17 cellular contexts compared by ENCODE assay signal in genomic region chr19:51148571-51148970, GRCh38. TPM values are rescaled to one million over a fixed set of nuclear protein-coding genes. Genes with fewer than 3 reads are reported as not detected.
DNase-seq lines count a peak whose midpoint lies in the region; FAIRE-seq and TF ChIP-seq lines count a peak whose summit lies in the region.
"Had no signal": no experiment of that assay in that cellular context is flagged by ENCODE, and none has a peak within 500 bp of the region (broad histone marks: within the 10 kb centered on the region; RNA-seq: fewer than 3 reads in every experiment).

No MANE protein-coding gene starts in this region.

- peaks cover 87% of the 10 kb centered on the region for H3K4me1 Mint-ChIP-seq in dendritic cell treated with granulocyte-macrophage colony-stimulating factor and Interleukin-4, amounts not matched to agents 40 ng/mL and 50 ng/mL, for 4 days (ENCODE audit: low read depth)

- no peaks in the 10 kb centered on the region for H3K9me3 Mint-ChIP-seq in dendritic cell treated with granulocyte-macrophage colony-stimulating factor and Interleukin-4, amounts not matched to agents 40 ng/mL and 50 ng/mL, for 4 days
- H3K9me3 Mint-ChIP-seq: H9 had no signal

- DNase-seq in GF-D8 (lab: John Stamatoyannopoulos, UW) (peak; percentile 35), NB4 (ENCODE audit: low read depth) (peak; percentile 30), spleen (no peak), urothelium cell line (ENCODE audit: low spot score) (no peak), posterior vena cava (ENCODE audit: low spot score) (no peak), cerebellar cortex (ENCODE audit: low spot score) (no peak)
- DNase-seq: C1 segment of cervical spinal cord, DMS79, H9, IMR-90, NCI-H187 treated with DMSO at 0.1 percent for 48 hours, NCI-H2171, NCI-H510A had no signal

- H3K4me1 ChIP-seq in spleen = peaks cover 0 to 59% (median 7%) of the 10 kb centered on the region in 6 donors
- H3K4me1 ChIP-seq: SJSA1 had no signal

- no peaks in the 10 kb centered on the region for H3K27me3 Mint-ChIP-seq in dendritic cell treated with granulocyte-macrophage colony-stimulating factor and Interleukin-4, amounts not matched to agents 40 ng/mL and 50 ng/mL, for 4 days

- no peak for TF ChIP-seq CTCF in NB4 (IDR thresholded peaks at IDR 0.05; ENCODE audit: low read depth, low read length)
- no peak for TF ChIP-seq CTCF in spleen (IDR thresholded peaks at IDR 0.05 in 8 of 11, conservative IDR thresholded peaks at IDR 0.05 in 3 of 11)

- intact Hi-C loops in dendritic cell treated with granulocyte-macrophage colony-stimulating factor and Interleukin-4, amounts not matched to agents 40 ng/mL and 50 ng/mL, for 4 days (cut with micrococcal nuclease) = no loop called here
- intact Hi-C loops in spleen (cut with DNase I; ENCODE audit: low total_unique reads) = no loop called here
- intact Hi-C loops in posterior vena cava (cut with DNase I) = no loop called here

- H3K36me3 Mint-ChIP-seq in dendritic cell treated with granulocyte-macrophage colony-stimulating factor and Interleukin-4, amounts not matched to agents 40 ng/mL and 50 ng/mL, for 4 days (ENCODE audit: low read depth) = peaks cover 77% of the 10 kb centered on the region

- H3K27ac Mint-ChIP-seq in dendritic cell treated with granulocyte-macrophage colony-stimulating factor and Interleukin-4, amounts not matched to agents 40 ng/mL and 50 ng/mL, for 4 days = peak overlapping the region; percentile 79
- H3K27ac Mint-ChIP-seq: H9 had no signal

- WGBS in spleen, 5 donors = 25 to 42% (median 29%) methylated on average over 3 of the region's 3 CpGs

- peaks cover 0 to 39% (median 0%) of the 10 kb centered on the region in 7 donors for H3K27me3 ChIP-seq in spleen (replicated peaks in 1 of 7)

- no peak for TF ChIP-seq POLR2A in NB4 (IDR thresholded peaks at IDR 0.05; ENCODE audit: extremely low read depth, insufficient read length)
- TF ChIP-seq POLR2A in spleen (IDR thresholded peaks at IDR 0.05) = no peak

- FAIRE-seq in urothelium cell line (lab: Jason Lieb, UNC) = no peak
- FAIRE-seq: G401.6, GM12892 had no signal

- H3K36me3 ChIP-seq in spleen = peaks cover 0 to 17% (median 0%) of the 10 kb centered on the region in 6 donors
- H3K36me3 ChIP-seq: SJSA1 had no signal

- H3K27ac ChIP-seq in spleen = peak overlapping the region in 7 of 8 donors; percentile 12 to 72 (median 53)
- H3K27ac ChIP-seq: SJSA1 had no signal

- no peaks in the 10 kb centered on the region for H3K9me3 ChIP-seq in spleen
- H3K9me3 ChIP-seq: SJSA1 had no signal

- no peak overlapping the region for H3K4me3 ChIP-seq in NB4 (ENCODE audit: low read depth, low read length)
- H3K4me3 ChIP-seq in spleen = no peak overlapping the region
- H3K4me3 ChIP-seq: SJSA1 had no signal

- peak overlapping the region; percentile 39 for H3K4me3 Mint-ChIP-seq in dendritic cell treated with granulocyte-macrophage colony-stimulating factor and Interleukin-4, amounts not matched to agents 40 ng/mL and 50 ng/mL, for 4 days
- H3K4me3 Mint-ChIP-seq: H9 had no signal

RNA-seq across cellular contexts. Expression of gene SIGLEC7, which starts 6.5 kb away (rescaled TPM):
- total RNA-seq in spleen = 10 to 100 TPM; 23.1 to 59.9 (median 31.3) TPM
- polyA plus RNA-seq in spleen = 10 to 100 TPM in 2 of 3 donors, 1 to 10 TPM in 1; 6.8 to 16.5 (median 11.0) TPM
- total RNA-seq in posterior vena cava = 1 to 10 TPM; 1.8 to 5.5 TPM
- total RNA-seq: H9, IMR-90, SJSA1 had no signal
- polyA plus RNA-seq: IMR-90 had no signal

RNA-seq across cellular contexts. Expression of gene SIGLEC9, which starts 23.9 kb away (rescaled TPM):
- 10 to 100 TPM; 26.9 to 81.3 (median 42.1) TPM for total RNA-seq in spleen
- polyA plus RNA-seq in spleen = 10 to 100 TPM in 1 of 3 donors, 1 to 10 TPM in 2; 4.6 to 13.5 (median 5.7) TPM
- 10 to 100 TPM in 1 of 2 donors, 1 to 10 TPM in 1; 8.7 to 12.6 TPM for total RNA-seq in posterior vena cava
- total RNA-seq: H9, IMR-90, SJSA1 had no signal

RNA-seq across cellular contexts. Expression of gene CTU1, which starts 40.4 kb away (rescaled TPM):
- total RNA-seq in spleen = 1 to 10 TPM; 4.5 to 8.2 (median 6.5) TPM
- polyA plus RNA-seq in spleen = 1 to 10 TPM; 1.1 to 4.0 (median 2.6) TPM
- total RNA-seq in posterior vena cava = 1 to 10 TPM; 3.7 to 5.0 TPM

Comparison
In these comparisons a context has a peak if more than half of its experiments do, and no peak if none do; other contexts are left out.
1. DNase-seq: peak in GF-D8 (single experiment) and NB4 (single experiment); none in spleen (single experiment), urothelium cell line (single experiment), posterior vena cava (single experiment) and cerebellar cortex (single experiment).